ENCODE assay signal across 8 cellular contexts in the genomic region with DNA sequence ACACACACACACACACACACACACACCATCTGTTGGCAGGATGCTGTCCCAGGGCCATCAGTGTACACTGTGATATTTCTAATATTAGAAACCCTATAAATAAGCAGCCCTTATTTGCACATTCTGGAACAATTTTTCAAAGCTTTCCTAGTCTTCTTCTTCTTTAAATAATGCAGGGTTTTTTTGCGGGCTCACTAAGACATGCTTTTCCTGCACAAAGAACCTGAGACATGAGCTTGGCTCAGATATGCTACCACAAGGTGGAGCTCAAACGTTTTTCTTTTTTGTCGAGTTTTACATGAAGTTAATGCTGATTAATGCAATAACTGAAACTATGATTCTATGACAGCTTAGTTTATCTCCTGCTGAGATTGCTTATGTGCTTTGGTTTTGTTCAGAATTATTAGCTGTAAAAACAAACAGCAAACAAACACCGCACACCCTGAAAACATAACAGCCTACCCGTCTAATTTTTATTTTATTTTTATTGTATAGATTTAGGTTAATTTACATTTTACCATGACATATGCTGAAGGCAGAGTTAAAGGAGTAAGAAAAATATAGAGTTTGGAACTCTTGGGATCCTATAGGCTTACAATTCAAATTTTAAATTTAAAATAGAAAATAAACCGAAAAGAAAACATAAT.
DNase-seq lines count a peak whose midpoint lies in the region; FAIRE-seq and TF ChIP-seq lines count a peak whose summit lies in the region.

No MANE protein-coding gene starts in this region.

- no peak for TF ChIP-seq POLR2A in H54 (IDR thresholded peaks at IDR 0.05; ENCODE audit: low read depth, low read length)

- peak; percentile 50 for DNase-seq in Daoy (ENCODE audit: low read depth)
- DNase-seq in H54 (ENCODE audit: insufficient read length, low spot score) = peak; percentile 41
- peak; percentile 81 for DNase-seq in OCI-M1 (lab: John Stamatoyannopoulos, UW)
- peak; percentile 68 for DNase-seq in epidermal melanocyte (ENCODE audit: insufficient read length, low spot score)
- peak; percentile 72 for DNase-seq in myocyte (ENCODE audit: low read depth)
- DNase-seq in islet precursor cell = no peak
- no peak for DNase-seq in activated gamma-delta T cell (lab: John Stamatoyannopoulos, UW)
- no peak for DNase-seq in activated CD4-positive, CD25-positive, alpha-beta regulatory T cell treated with anti-CD3 and anti-CD28 coated beads, Interleukin-2, amount 50 U/mL, for 72 hours

- FAIRE-seq in H54 (lab: Jason Lieb, UNC) = peak; percentile 98

Comparison
In these comparisons a context has a peak if more than half of its experiments do, and no peak if none do; other contexts are left out.
1. DNase-seq: peak in Daoy (single experiment), H54 (single experiment), OCI-M1 (single experiment), epidermal melanocyte (single experiment) and myocyte (single experiment); none in islet precursor cell (single experiment), activated gamma-delta T cell (single experiment) and activated CD4-positive, CD25-positive, alpha-beta regulatory T cell treated with anti-CD3 and anti-CD28 coated beads, Interleukin-2, amount 50 U/mL, for 72 hours (single experiment).